Comparison of ENCODE assay signal across 1 cellular context in the genomic region with DNA sequence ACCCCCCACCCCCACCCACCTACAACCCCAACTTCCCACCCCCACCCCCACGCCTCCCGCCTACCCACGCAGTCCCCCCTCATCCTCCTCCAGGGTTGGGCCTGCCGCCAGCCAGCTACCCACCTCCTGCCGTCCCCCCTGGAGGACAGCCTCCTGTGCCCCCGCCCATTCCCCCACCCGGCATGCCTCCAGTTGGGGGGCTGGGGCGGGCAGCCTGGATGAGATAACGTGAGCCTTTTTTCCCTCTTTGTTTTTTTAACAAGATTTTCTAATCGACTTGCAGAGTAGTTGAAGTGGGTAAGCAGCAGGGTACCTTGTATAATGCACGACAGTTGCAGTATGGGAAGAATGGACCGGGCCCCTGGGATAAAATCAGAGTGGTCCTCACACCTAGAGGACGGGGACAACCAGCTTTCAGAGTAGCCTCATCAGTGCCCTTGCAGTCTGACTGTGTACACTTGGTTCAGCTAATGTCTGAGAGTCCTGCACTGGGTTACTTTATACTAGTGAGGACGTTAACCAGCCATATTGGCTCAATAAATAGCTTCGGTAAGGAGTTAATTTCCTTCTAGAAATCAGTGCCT.
TF ChIP-seq lines count a peak whose summit lies in the region.

No MANE protein-coding gene starts in this region.

TF ChIP-seq in GM12878, 131 proteins besides CTCF, POLR2A, EP300 and RAD21:
- TF ChIP-seq SRF (IDR thresholded peaks at IDR 0.05; ENCODE audit: low read depth in 2 of 2, low read length in 2 of 2): no peak
- TF ChIP-seq FOXM1 (IDR thresholded peaks at IDR 0.05; ENCODE audit: low read depth, low read length): no peak
- TF ChIP-seq ZBTB4 (CRISPR knock-in tag; IDR thresholded peaks at IDR 0.05): no peak
